In the genomic region with DNA sequence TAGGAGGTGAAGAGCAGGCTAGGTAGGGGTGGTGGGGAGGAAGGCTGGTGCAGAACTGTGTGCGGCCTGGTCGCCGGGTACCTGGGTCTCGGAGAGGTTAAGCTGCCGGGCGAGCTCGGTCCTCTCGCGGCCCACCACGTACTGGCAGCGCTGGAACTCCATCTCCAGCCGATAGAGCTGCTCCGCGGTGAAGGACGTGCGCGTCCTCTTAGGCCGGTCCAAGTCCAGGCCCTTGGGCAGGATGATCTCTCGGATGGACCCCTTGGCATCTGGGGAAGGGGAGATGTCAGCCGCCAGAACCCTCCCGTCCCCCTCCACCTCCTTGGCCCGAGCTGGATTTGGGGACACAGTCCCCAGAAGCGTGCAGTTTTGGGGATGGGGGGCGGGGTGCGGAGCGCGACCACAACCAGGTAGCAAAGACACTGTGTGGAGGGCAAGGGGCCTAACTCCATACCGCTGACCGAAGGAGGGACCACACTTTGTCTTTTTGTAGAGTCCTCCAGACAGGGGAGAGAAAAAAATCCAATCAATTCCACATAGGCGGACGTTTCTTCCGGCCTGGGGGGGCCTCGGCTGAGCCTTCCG, we compare ENCODE assay signal across 9 cellular contexts.
DNase-seq lines count a peak whose midpoint lies in the region; ATAC-seq and TF ChIP-seq lines count a peak whose summit lies in the region.
"Had no signal": no experiment of that assay in that cellular context is flagged by ENCODE, and none has a peak within 500 bp of the region (broad histone marks: within the 10 kb centered on the region; RNA-seq: fewer than 3 reads in every experiment).

No MANE protein-coding gene starts in this region.

- DNase-seq in T-helper 2 cell treated with Interferon-gamma antibody and Interleukin-4, amounts not matched to agents 5 μg/mL and 100 μg/mL, for 36 hours (ENCODE audit: low spot score) = no peak
- DNase-seq in T-helper 2 cell (no peak), WERI-Rb-1 (no peak), RPMI8226 (no peak)
- DNase-seq: DMS153 had no signal

- no peak for TF ChIP-seq CTCF in WERI-Rb-1 (IDR thresholded peaks at IDR 0.05; ENCODE audit: low read depth, low read length)

- peaks cover 10% of the 10 kb centered on the region for H3K27me3 ChIP-seq in WERI-Rb-1 (ENCODE audit: insufficient read depth, low read depth, severe bottlenecking)

- H3K36me3 Mint-ChIP-seq in T-helper 2 cell treated with Interferon-gamma antibody and Interleukin-4, amounts not matched to agents 5 μg/mL and 100 μg/mL, for 36 hours (ENCODE audit: low read depth) = no peaks in the 10 kb centered on the region

- peaks cover 78% of the 10 kb centered on the region for H3K27me3 Mint-ChIP-seq in T-helper 2 cell treated with Interferon-gamma antibody and Interleukin-4, amounts not matched to agents 5 μg/mL and 100 μg/mL, for 36 hours (ENCODE audit: low read depth)

- H3K4me3 Mint-ChIP-seq in T-helper 2 cell treated with Interferon-gamma antibody and Interleukin-4, amounts not matched to agents 5 μg/mL and 100 μg/mL, for 36 hours = no peak overlapping the region

- H3K36me3 ChIP-seq in WERI-Rb-1 = peaks cover 4% of the 10 kb centered on the region

- peak overlapping the region; percentile 60 for H3K27ac Mint-ChIP-seq in T-helper 2 cell treated with Interferon-gamma antibody and Interleukin-4, amounts not matched to agents 5 μg/mL and 100 μg/mL, for 36 hours

- H3K4me3 ChIP-seq in WERI-Rb-1 (ENCODE audit: low read depth, low read length) (peak overlapping the region; percentile 81), iPS-18c (ENCODE audit: insufficient read depth, low read depth, low read length) (peak overlapping the region; percentile 44; the same call in 1 of the 2 replicates), skin epidermis (peak overlapping the region in 5 of 7 experiments; percentile 19 to 38 (median 25))

- no peak for ATAC-seq in HG02885 (IDR thresholded peaks at IDR 0.05; ENCODE audit: poor library complexity, unreplicated experiment)
- ATAC-seq in GM18909 (IDR thresholded peaks at IDR 0.05; ENCODE audit: poor library complexity, unreplicated experiment) = no peak

- peaks cover 6% of the 10 kb centered on the region for H3K4me1 Mint-ChIP-seq in T-helper 2 cell treated with Interferon-gamma antibody and Interleukin-4, amounts not matched to agents 5 μg/mL and 100 μg/mL, for 36 hours (ENCODE audit: low read depth)

- peaks cover 4% of the 10 kb centered on the region for H3K9me3 ChIP-seq in WERI-Rb-1 (ENCODE audit: severe bottlenecking)
- no peaks in the 10 kb centered on the region for H3K9me3 ChIP-seq in iPS-18c (ENCODE audit: control insufficient read depth, insufficient read depth, low read length)

- no peaks in the 10 kb centered on the region for H3K9me3 Mint-ChIP-seq in T-helper 2 cell treated with Interferon-gamma antibody and Interleukin-4, amounts not matched to agents 5 μg/mL and 100 μg/mL, for 36 hours

- H3K27ac ChIP-seq in WERI-Rb-1 (peak overlapping the region; percentile 79), skin epidermis (no peak overlapping the region)

Comparison
In these comparisons a context has a peak if more than half of its experiments do, and no peak if none do; other contexts are left out.
1. H3K4me3 ChIP-seq: peak in every context shown above with its lines; median percentile 81 in WERI-Rb-1; 44 in iPS-18c; 25 in skin epidermis.